ENCODE assay signal across 7 cellular contexts in genomic region chr6:5824382-5824983, GRCh38.
DNase-seq lines count a peak whose midpoint lies in the region; ATAC-seq and TF ChIP-seq lines count a peak whose summit lies in the region.
"Not testable (repeated sequence)": the region's sequence is repeated elsewhere in the genome, so short reads cannot be mapped to it uniquely, and the experiment has no call there.

No MANE protein-coding gene starts in this region.

- not testable (repeated sequence) for H3K4me3 Mint-ChIP-seq in T-cell; activated CD4-positive, alpha-beta memory T cell treated with anti-CD3 and anti-CD28 coated beads for 36 hours; activated naive CD8-positive, alpha-beta T cell treated with anti-CD3 and anti-CD28 coated beads for 36 hours; stimulated activated naive CD8-positive, alpha-beta T cell treated with anti-CD3 and anti-CD28 coated beads, Interleukin-15, amount 100 ng/mL, for 72 hours
- H3K4me3 Mint-ChIP-seq in natural killer cell: peak overlapping the region; percentile 22

- H3K9me3 ChIP-seq in KOPT-K1 (ENCODE audit: insufficient read depth, low read length, poor library complexity, severe bottlenecking): not testable (repeated sequence)

- POLR2A ChIA-PET in T-cell (lab: Charles Lee); activated CD4-positive, alpha-beta memory T cell treated with anti-CD3 and anti-CD28 coated beads for 36 hours (lab: Charles Lee): not testable (repeated sequence)

- ATAC-seq in T-cell (replicated peaks in 1 of 4): peak; percentile 49 to 74 (median 68)
- ATAC-seq in natural killer cell: peak; percentile 78 to 89 (median 83)
- ATAC-seq in stimulated activated naive CD8-positive, alpha-beta T cell treated with anti-CD3 and anti-CD28 coated beads, Interleukin-15, amount 100 ng/mL, for 72 hours: peak; percentile 82

- H3K36me3 Mint-ChIP-seq in T-cell; activated CD4-positive, alpha-beta memory T cell treated with anti-CD3 and anti-CD28 coated beads for 36 hours; activated naive CD8-positive, alpha-beta T cell treated with anti-CD3 and anti-CD28 coated beads for 36 hours; natural killer cell: not testable (repeated sequence)

- H3K4me1 Mint-ChIP-seq in T-cell (peaks cover 18 to 31% (median 23%) of the 10 kb centered on the region in 3 donors), natural killer cell (peaks cover 38 to 41% of the 10 kb centered on the region in 2 donors)
- not testable (repeated sequence) for H3K4me1 Mint-ChIP-seq in activated CD4-positive, alpha-beta memory T cell treated with anti-CD3 and anti-CD28 coated beads for 36 hours (ENCODE audit: low read depth)
- H3K4me1 Mint-ChIP-seq in activated naive CD8-positive, alpha-beta T cell treated with anti-CD3 and anti-CD28 coated beads for 36 hours: peaks cover 22% of the 10 kb centered on the region
- H3K4me1 Mint-ChIP-seq in stimulated activated naive CD8-positive, alpha-beta T cell treated with anti-CD3 and anti-CD28 coated beads, Interleukin-15, amount 100 ng/mL, for 72 hours: peaks cover 33% of the 10 kb centered on the region

- H3K9me3 Mint-ChIP-seq in T-cell; activated CD4-positive, alpha-beta memory T cell treated with anti-CD3 and anti-CD28 coated beads for 36 hours; activated naive CD8-positive, alpha-beta T cell treated with anti-CD3 and anti-CD28 coated beads for 36 hours; natural killer cell; stimulated activated naive CD8-positive, alpha-beta T cell treated with anti-CD3 and anti-CD28 coated beads, Interleukin-15, amount 100 ng/mL, for 72 hours: not testable (repeated sequence)

- peak overlapping the region; percentile 65 for H3K27ac ChIP-seq in KOPT-K1 (ENCODE audit: low read depth, low read length, poor library complexity, severe bottlenecking)

- H3K36me3 ChIP-seq in KOPT-K1 (ENCODE audit: insufficient read depth, low read length): not testable (repeated sequence)

- CTCF ChIA-PET in T-cell (lab: Charles Lee); activated CD4-positive, alpha-beta memory T cell treated with anti-CD3 and anti-CD28 coated beads for 36 hours (lab: Charles Lee): not testable (repeated sequence)

- H3K27me3 Mint-ChIP-seq in T-cell; activated CD4-positive, alpha-beta memory T cell treated with anti-CD3 and anti-CD28 coated beads for 36 hours; activated naive CD8-positive, alpha-beta T cell treated with anti-CD3 and anti-CD28 coated beads for 36 hours; natural killer cell (ENCODE audit: low read depth in 2 of 2); stimulated activated naive CD8-positive, alpha-beta T cell treated with anti-CD3 and anti-CD28 coated beads, Interleukin-15, amount 100 ng/mL, for 72 hours: not testable (repeated sequence)

- TF ChIP-seq CTCF in natural killer cell (IDR thresholded peaks at IDR 0.05): not testable (repeated sequence)

- intact Hi-C loops in activated CD4-positive, alpha-beta memory T cell treated with anti-CD3 and anti-CD28 coated beads for 36 hours (cut with micrococcal nuclease); natural killer cell (cut with micrococcal nuclease): not testable (repeated sequence)

- peak in 6 of 34 experiments; percentile 3 to 20 (median 18) for DNase-seq in T-cell
- peak; percentile 44 for DNase-seq in activated CD4-positive, alpha-beta memory T cell treated with anti-CD3 and anti-CD28 coated beads for 36 hours
- peak; percentile 28 to 41 for DNase-seq in activated T-cell treated with anti-CD3 and anti-CD28 coated beads, Interleukin-2, amount 50 U/mL, for 48 hours
- DNase-seq in activated naive CD8-positive, alpha-beta T cell treated with anti-CD3 and anti-CD28 coated beads for 36 hours: not testable (repeated sequence)
- DNase-seq in natural killer cell: peak; percentile 29
- DNase-seq in stimulated activated naive CD8-positive, alpha-beta T cell treated with anti-CD3 and anti-CD28 coated beads, Interleukin-15, amount 100 ng/mL, for 72 hours: peak; percentile 7 to 27

- peak overlapping the region; percentile 52 to 73 for H3K27ac Mint-ChIP-seq in T-cell
- H3K27ac Mint-ChIP-seq in activated CD4-positive, alpha-beta memory T cell treated with anti-CD3 and anti-CD28 coated beads for 36 hours: peak overlapping the region; percentile 45
- H3K27ac Mint-ChIP-seq in activated naive CD8-positive, alpha-beta T cell treated with anti-CD3 and anti-CD28 coated beads for 36 hours: peak overlapping the region; percentile 8
- H3K27ac Mint-ChIP-seq in natural killer cell: peak overlapping the region; percentile 89 to 91
- peak overlapping the region in 1 of 2 donors; percentile 74 for H3K27ac Mint-ChIP-seq in stimulated activated naive CD8-positive, alpha-beta T cell treated with anti-CD3 and anti-CD28 coated beads, Interleukin-15, amount 100 ng/mL, for 72 hours
